ENCODE assay signal across 18 cellular contexts in genomic region chr5:95237324-95237723, GRCh38. TPM values are rescaled to one million over a fixed set of nuclear protein-coding genes. Genes with fewer than 3 reads are reported as not detected.
A peak's percentile ranks its signal among the peaks of the same experiment; 100 is the strongest.
DNase-seq lines count a peak whose midpoint lies in the region; TF ChIP-seq lines count a peak whose summit lies in the region.
"Had no signal": no experiment of that assay in that cellular context is flagged by ENCODE, and none has a peak within 500 bp of the region (broad histone marks: within the 10 kb centered on the region; RNA-seq: fewer than 3 reads in every experiment).

No MANE protein-coding gene starts in this region.

- peaks cover 2% of the 10 kb centered on the region for H3K36me3 Mint-ChIP-seq in endodermal cell (ENCODE audit: low read depth)
- H3K36me3 Mint-ChIP-seq: CD8-positive, alpha-beta memory T cell had no signal

- peaks cover 4% of the 10 kb centered on the region for H3K9me3 Mint-ChIP-seq in endodermal cell

- H3F3A ChIP-seq in MM.1S (ENCODE audit: insufficient read depth, low read length) = no peaks in the 10 kb centered on the region

- H3K4me3 Mint-ChIP-seq in endodermal cell = no peak overlapping the region
- H3K4me3 Mint-ChIP-seq: CD8-positive, alpha-beta memory T cell had no signal

- H3K27ac ChIP-seq in endodermal cell (ENCODE audit: low read depth, low read length) (no peak overlapping the region), MM.1S (ENCODE audit: low read length) (no peak overlapping the region)
- H3K27ac ChIP-seq: BLaER1 had no signal

- 0 out of 2 replicates have a peak, but pooled peaks have one; percentile 4 for TF ChIP-seq RAD21 in Ishikawa (IDR thresholded peaks at IDR 0.05; ENCODE audit: low read depth)

- WGBS in endodermal cell (ENCODE audit: insufficient coverage in 1 of 2, insufficient read length in 1 of 2), 2 experiments = 82 to 100% methylated on average over 3 to 5 of the region's 5 CpGs

- no peaks in the 10 kb centered on the region for H3K9me2 ChIP-seq in MM.1S (replicated peaks; ENCODE audit: insufficient read depth, low read length)

- no peaks in the 10 kb centered on the region for H4K20me1 ChIP-seq in MM.1S (ENCODE audit: insufficient read depth, low read length)
- H4K20me1 ChIP-seq: BLaER1 had no signal

- no peaks in the 10 kb centered on the region for H3K4me1 Mint-ChIP-seq in endodermal cell
- H3K4me1 Mint-ChIP-seq: CD8-positive, alpha-beta memory T cell had no signal

- no peaks in the 10 kb centered on the region for H3K27me3 Mint-ChIP-seq in endodermal cell (ENCODE audit: insufficient read depth)

- H3K4me3 ChIP-seq in AG09309 (ENCODE audit: control insufficient read depth, low read depth, low read length) (no peak overlapping the region), endodermal cell (ENCODE audit: low read length) (no peak overlapping the region), MM.1S (ENCODE audit: low read length) (no peak overlapping the region)
- H3K4me3 ChIP-seq: BLaER1, SJSA1 had no signal

- H3K27me3 ChIP-seq in endodermal cell (ENCODE audit: control insufficient read depth, insufficient read depth, low read length, poor library complexity, severe bottlenecking) (no peaks in the 10 kb centered on the region), MM.1S (replicated peaks; ENCODE audit: insufficient read depth, low read length) (no peaks in the 10 kb centered on the region)
- H3K27me3 ChIP-seq: BLaER1, SJSA1 had no signal

- TF ChIP-seq CTCF in AG09309 (IDR thresholded peaks at IDR 0.05; ENCODE audit: control insufficient read depth, insufficient read depth, low read depth, low read length, missing control alignments) = peak; percentile 3
- TF ChIP-seq CTCF in endodermal cell (conservative IDR thresholded peaks at IDR 0.05) = peak; percentile 31
- TF ChIP-seq CTCF in MM.1S (IDR thresholded peaks at IDR 0.05; ENCODE audit: low read length) = no peak

- H3K9ac ChIP-seq in endodermal cell (ENCODE audit: extremely low read depth, low read length, poor library complexity, severe bottlenecking) (no peak overlapping the region), MM.1S (ENCODE audit: low read length) (no peak overlapping the region)
- H3K9ac ChIP-seq: BLaER1 had no signal

- H3K27ac Mint-ChIP-seq in endodermal cell = no peak overlapping the region
- H3K27ac Mint-ChIP-seq: CD8-positive, alpha-beta memory T cell had no signal

- H2AFZ ChIP-seq in MM.1S (ENCODE audit: low read length) = no peak overlapping the region

- DNase-seq in AG09309 (ENCODE audit: low read depth) (no peak), SK-MEL-5 (ENCODE audit: low read depth, low spot score) (peak; percentile 37), endodermal cell (no peak), DMS79 treated with DMSO at 0.1 percent for 48 hours (lab: John Stamatoyannopoulos, UW) (no peak), MM.1S (no peak)
- DNase-seq in effector CD4-positive, alpha-beta T cell = no peak
- DNase-seq in activated effector memory CD4-positive, alpha-beta T cell treated with anti-CD3 and anti-CD28 coated beads, Interleukin-2, amount 50 U/mL, for 16 hours = no peak
- DNase-seq: CD8-positive, alpha-beta memory T cell; GF-D8; KBM-7; NCI-H1105 treated with DMSO at 0.1 percent for 48 hours; NCI-H187; NCI-H345; SW 1271 had no signal

- no peaks in the 10 kb centered on the region for H3K79me2 ChIP-seq in MM.1S (ENCODE audit: low read length)

- H3K4me1 ChIP-seq in endodermal cell (ENCODE audit: control insufficient read depth, insufficient read depth, low read length) = no peaks in the 10 kb centered on the region
- no peaks in the 10 kb centered on the region for H3K4me1 ChIP-seq in MM.1S (ENCODE audit: low read length)
- H3K4me1 ChIP-seq: BLaER1 had no signal

- H3K36me3 ChIP-seq in endodermal cell (ENCODE audit: control insufficient read depth, insufficient read depth, low read length) (no peaks in the 10 kb centered on the region), MM.1S (replicated peaks; ENCODE audit: insufficient read depth, low read length) (no peaks in the 10 kb centered on the region)
- H3K36me3 ChIP-seq: BLaER1, SJSA1 had no signal

- in situ Hi-C loops in SK-MEL-5 (cut with HindIII; ENCODE audit: low pct_unique_long_range_greater_than_20kb, low sequenced_read_pairs) = no loop called here

- no peaks in the 10 kb centered on the region for H3K9me3 ChIP-seq in endodermal cell (ENCODE audit: control insufficient read depth, low read length)
- no peaks in the 10 kb centered on the region for H3K9me3 ChIP-seq in MM.1S (replicated peaks; ENCODE audit: insufficient read depth, low read length)
- H3K9me3 ChIP-seq: BLaER1, SJSA1 had no signal

- no peak overlapping the region for H3K4me2 ChIP-seq in MM.1S (ENCODE audit: low read depth, low read length)
- H3K4me2 ChIP-seq: BLaER1 had no signal

- no peak for TF ChIP-seq EP300 in Ishikawa (IDR thresholded peaks at IDR 0.05; ENCODE audit: borderline replicate concordance)

TF ChIP-seq in Ishikawa, 13 proteins besides CTCF, POLR2A, EP300 and RAD21:
- TF ChIP-seq CREB1 (IDR thresholded peaks at IDR 0.05; ENCODE audit: low read depth) (no peak), MAX (IDR thresholded peaks at IDR 0.05) (no peak), FOXM1 (IDR thresholded peaks at IDR 0.05; ENCODE audit: borderline replicate concordance, low read depth) (no peak), TCF12 (IDR thresholded peaks at IDR 0.05; ENCODE audit: low read depth) (no peak), NFIC (IDR thresholded peaks at IDR 0.05) (no peak), YY1 (IDR thresholded peaks at IDR 0.05; ENCODE audit: low read depth) (no peak), CEBPB (IDR thresholded peaks at IDR 0.05) (no peak), TAF1 (IDR thresholded peaks at IDR 0.05; ENCODE audit: low read depth) (no peak), ZBTB7A (IDR thresholded peaks at IDR 0.05; ENCODE audit: low read depth) (no peak), USF1 (IDR thresholded peaks at IDR 0.05) (no peak), EGR1 (IDR thresholded peaks at IDR 0.05) (no peak), REST (IDR thresholded peaks at IDR 0.05; ENCODE audit: low read depth) (no peak)
TF ChIP-seq in Ishikawa: peak in this region for 0.

RNA-seq across cellular contexts. Expression of gene MCTP1, which starts 47.6 kb away (rescaled TPM):
- total RNA-seq in SK-MEL-5 (2014; rRNA removed; shearing (Covaris generic)) = 39.3 and 48.2 TPM in 2 replicates
- 13.9 and 20.3 TPM in 2 replicates for polyA plus RNA-seq in SK-MEL-5 (2015; cell fraction: cytosol; rRNA removed)
- polyA plus RNA-seq in SK-MEL-5 (2015; cell fraction: nucleus; rRNA removed) = 24.6 and 35.7 TPM in 2 replicates
- total RNA-seq in endodermal cell = 1 to 10 TPM in 1 of 2 donors, under 1 TPM in 1; 0.71 to 3.7 TPM
- 1.2 TPM for polyA plus RNA-seq in endodermal cell (2013, experiment 1 of 2)
- 1.3 TPM for polyA plus RNA-seq in endodermal cell (2013, experiment 2 of 2)
- total RNA-seq: M059J had no signal
